1 cellular context compared by ENCODE assay signal in the genomic region with DNA sequence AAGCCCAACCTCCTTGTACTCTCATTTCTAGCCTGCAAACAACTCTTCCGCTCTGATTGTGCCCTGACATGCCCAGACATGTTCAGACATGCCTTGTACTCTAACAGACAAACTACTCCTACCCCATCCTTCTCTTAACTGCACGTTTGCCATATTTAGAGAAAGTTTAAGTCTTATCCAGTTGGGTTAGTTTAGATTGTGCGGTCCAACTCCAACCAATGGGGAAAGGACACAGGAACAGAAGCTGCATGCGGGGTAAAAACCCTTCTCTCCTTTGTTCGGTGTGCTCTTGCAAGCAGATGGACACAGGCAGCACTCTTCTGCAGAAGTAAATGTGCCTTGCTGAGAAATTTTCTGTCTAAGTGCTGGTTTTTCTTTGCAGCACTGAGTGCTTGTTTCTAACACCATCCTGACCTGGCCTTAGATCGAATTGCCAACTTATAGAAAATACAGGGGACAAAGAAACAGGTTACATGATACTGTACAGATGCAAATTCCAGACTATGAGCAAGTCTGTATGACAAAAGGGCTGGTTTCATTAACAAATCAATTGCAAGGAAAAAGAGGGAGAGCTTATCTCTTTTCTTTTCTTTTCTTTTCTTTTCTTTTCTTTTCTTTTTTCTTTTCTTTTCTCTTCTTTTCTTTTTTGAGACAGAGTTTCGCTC.
TF ChIP-seq lines count a peak whose summit lies in the region.

No MANE protein-coding gene starts in this region.

TF ChIP-seq in K562, 482 proteins besides CTCF, POLR2A, EP300 and RAD21:
- TF ChIP-seq, protein P1, sequence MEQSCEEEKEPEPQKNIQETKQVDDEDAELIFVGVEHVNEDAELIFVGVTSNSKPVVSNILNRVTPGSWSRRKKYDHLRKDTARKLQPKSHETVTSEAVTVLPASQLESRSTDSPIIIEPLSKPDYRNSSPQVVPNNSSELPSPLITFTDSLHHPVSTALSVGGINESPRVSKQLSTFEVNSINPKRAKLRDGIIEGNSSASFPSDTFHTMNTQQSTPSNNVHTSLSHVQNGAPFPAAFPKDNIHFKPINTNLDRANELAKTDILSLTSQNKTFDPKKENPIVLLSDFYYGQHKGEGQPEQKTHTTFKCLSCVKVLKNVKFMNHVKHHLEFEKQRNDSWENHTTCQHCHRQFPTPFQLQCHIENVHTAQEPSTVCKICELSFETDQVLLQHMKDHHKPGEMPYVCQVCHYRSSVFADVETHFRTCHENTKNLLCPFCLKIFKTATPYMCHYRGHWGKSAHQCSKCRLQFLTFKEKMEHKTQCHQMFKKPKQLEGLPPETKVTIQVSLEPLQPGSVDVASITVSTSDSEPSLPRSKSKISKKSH (CRISPR knock-in tag; IDR thresholded peaks at IDR 0.05) = 0 out of 2 replicates have a peak, but pooled peaks have one; percentile 44
- 0 out of 2 replicates have a peak, but pooled peaks have one; percentile 14 for TF ChIP-seq MTA3 (IDR thresholded peaks at IDR 0.05; ENCODE audit: borderline replicate concordance)
- TF ChIP-seq, protein P2, sequence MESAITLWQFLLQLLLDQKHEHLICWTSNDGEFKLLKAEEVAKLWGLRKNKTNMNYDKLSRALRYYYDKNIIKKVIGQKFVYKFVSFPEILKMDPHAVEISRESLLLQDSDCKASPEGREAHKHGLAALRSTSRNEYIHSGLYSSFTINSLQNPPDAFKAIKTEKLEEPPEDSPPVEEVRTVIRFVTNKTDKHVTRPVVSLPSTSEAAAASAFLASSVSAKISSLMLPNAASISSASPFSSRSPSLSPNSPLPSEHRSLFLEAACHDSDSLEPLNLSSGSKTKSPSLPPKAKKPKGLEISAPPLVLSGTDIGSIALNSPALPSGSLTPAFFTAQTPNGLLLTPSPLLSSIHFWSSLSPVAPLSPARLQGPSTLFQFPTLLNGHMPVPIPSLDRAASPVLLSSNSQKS (CRISPR knock-in tag; IDR thresholded peaks at IDR 0.05) = no peak
- TF ChIP-seq CBX3 (IDR thresholded peaks at IDR 0.05; ENCODE audit: borderline replicate concordance in 1 of 2, low read length in 2 of 2) = peak in 1 of 2 experiments; percentile 99; a peak in 2 of 3 replicates
- no peak for TF ChIP-seq CBFA2T3 (IDR thresholded peaks at IDR 0.05)
- no peak for TF ChIP-seq NCOA1 (IDR thresholded peaks at IDR 0.05; ENCODE audit: low read depth)
- peak; percentile 92 for TF ChIP-seq ZNF561 (CRISPR knock-in tag; conservative IDR thresholded peaks at IDR 0.05)
- peak; percentile 45 to 62 for TF ChIP-seq TRIM24 (IDR thresholded peaks at IDR 0.05)
- no peak for TF ChIP-seq ZNF232 (CRISPR knock-in tag; IDR thresholded peaks at IDR 0.05)
- TF ChIP-seq, protein P3, sequence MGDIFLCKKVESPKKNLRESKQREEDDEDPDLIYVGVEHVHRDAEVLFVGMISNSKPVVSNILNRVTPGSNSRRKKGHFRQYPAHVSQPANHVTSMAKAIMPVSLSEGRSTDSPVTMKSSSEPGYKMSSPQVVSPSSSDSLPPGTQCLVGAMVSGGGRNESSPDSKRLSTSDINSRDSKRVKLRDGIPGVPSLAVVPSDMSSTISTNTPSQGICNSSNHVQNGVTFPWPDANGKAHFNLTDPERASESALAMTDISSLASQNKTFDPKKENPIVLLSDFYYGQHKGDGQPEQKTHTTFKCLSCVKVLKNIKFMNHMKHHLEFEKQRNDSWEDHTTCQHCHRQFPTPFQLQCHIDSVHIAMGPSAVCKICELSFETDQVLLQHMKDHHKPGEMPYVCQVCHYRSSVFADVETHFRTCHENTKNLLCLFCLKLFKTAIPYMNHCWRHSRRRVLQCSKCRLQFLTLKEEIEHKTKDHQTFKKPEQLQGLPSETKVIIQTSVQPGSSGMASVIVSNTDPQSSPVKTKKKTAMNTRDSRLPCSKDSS (IDR thresholded peaks at IDR 0.05; ENCODE audit: low read depth, partially characterized antibody) = peak; percentile 99
- peak; percentile 76 for TF ChIP-seq ZEB2 (IDR thresholded peaks at IDR 0.05)
- TF ChIP-seq, protein P4, sequence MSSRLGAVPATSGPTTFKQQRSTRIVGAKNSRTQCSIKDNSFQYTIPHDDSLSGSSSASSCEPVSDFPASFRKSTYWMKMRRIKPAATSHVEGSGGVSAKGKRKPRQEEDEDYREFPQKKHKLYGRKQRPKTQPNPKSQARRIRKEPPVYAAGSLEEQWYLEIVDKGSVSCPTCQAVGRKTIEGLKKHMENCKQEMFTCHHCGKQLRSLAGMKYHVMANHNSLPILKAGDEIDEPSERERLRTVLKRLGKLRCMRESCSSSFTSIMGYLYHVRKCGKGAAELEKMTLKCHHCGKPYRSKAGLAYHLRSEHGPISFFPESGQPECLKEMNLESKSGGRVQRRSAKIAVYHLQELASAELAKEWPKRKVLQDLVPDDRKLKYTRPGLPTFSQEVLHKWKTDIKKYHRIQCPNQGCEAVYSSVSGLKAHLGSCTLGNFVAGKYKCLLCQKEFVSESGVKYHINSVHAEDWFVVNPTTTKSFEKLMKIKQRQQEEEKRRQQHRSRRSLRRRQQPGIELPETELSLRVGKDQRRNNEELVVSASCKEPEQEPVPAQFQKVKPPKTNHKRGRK (tag; IDR thresholded peaks at IDR 0.05) = peak; percentile 86
- TF ChIP-seq CBX5 (IDR thresholded peaks at IDR 0.05; ENCODE audit: borderline replicate concordance, low read depth) = peak; percentile 98
- no peak for TF ChIP-seq NCOR1 (IDR thresholded peaks at IDR 0.05)
- peak; percentile 87; the same call in 1 of the 2 replicates for TF ChIP-seq CBX1 (IDR thresholded peaks at IDR 0.05; ENCODE audit: low read depth)
- no peak for TF ChIP-seq SMAD4 (CRISPR knock-in tag; conservative IDR thresholded peaks at IDR 0.05)
- peak; percentile 98 for TF ChIP-seq TRIM28 (IDR thresholded peaks at IDR 0.05)
- TF ChIP-seq ZNF253 (CRISPR knock-in tag; conservative IDR thresholded peaks at IDR 0.05) = no peak
- no peak for TF ChIP-seq PHTF2 (CRISPR knock-in tag; IDR thresholded peaks at IDR 0.05)
- peak; percentile 56; the same call in 1 of the 2 replicates for TF ChIP-seq JUN (IDR thresholded peaks at IDR 0.05; ENCODE audit: borderline replicate concordance, low read depth, low read length)
- no peak for TF ChIP-seq JUN (CRISPR knock-in tag; IDR thresholded peaks at IDR 0.05; ENCODE audit: borderline replicate concordance)
- no peak for TF ChIP-seq SMARCB1 (IDR thresholded peaks at IDR 0.05; ENCODE audit: insufficient read length, low read depth)
- TF ChIP-seq KAT7 (CRISPR knock-in tag; IDR thresholded peaks at IDR 0.05; ENCODE audit: borderline replicate concordance) = no peak
TF ChIP-seq in K562: peak in this region for 12.
